In genomic region chr1:99465176-99465900, GRCh38 we compare ENCODE assay signal across 1 cellular context.
TF ChIP-seq lines count a peak whose summit lies in the region.

No MANE protein-coding gene starts in this region.

TF ChIP-seq in SK-N-SH treated with all-trans-retinoic acid at 6 μM for 48 hours, 23 proteins besides CTCF, POLR2A, EP300 and RAD21 (continued from another document):
- TF ChIP-seq POU6F1 (CRISPR knock-in tag; IDR thresholded peaks at IDR 0.05; ENCODE audit: borderline replicate concordance, low read depth) (no peak), ZNF8 (CRISPR knock-in tag; IDR thresholded peaks at IDR 0.05) (no peak), TSHZ2 (CRISPR knock-in tag; IDR thresholded peaks at IDR 0.05) (peak; percentile 79; the same call in 1 of the 2 replicates), ZFP30 (CRISPR knock-in tag; IDR thresholded peaks at IDR 0.05) (no peak), ISL1 (CRISPR knock-in tag; IDR thresholded peaks at IDR 0.05) (peak; percentile 89), ESRRG (CRISPR knock-in tag; IDR thresholded peaks at IDR 0.05) (no peak), SNAI2 (CRISPR knock-in tag; IDR thresholded peaks at IDR 0.05) (no peak)
- TF ChIP-seq, protein P1, sequence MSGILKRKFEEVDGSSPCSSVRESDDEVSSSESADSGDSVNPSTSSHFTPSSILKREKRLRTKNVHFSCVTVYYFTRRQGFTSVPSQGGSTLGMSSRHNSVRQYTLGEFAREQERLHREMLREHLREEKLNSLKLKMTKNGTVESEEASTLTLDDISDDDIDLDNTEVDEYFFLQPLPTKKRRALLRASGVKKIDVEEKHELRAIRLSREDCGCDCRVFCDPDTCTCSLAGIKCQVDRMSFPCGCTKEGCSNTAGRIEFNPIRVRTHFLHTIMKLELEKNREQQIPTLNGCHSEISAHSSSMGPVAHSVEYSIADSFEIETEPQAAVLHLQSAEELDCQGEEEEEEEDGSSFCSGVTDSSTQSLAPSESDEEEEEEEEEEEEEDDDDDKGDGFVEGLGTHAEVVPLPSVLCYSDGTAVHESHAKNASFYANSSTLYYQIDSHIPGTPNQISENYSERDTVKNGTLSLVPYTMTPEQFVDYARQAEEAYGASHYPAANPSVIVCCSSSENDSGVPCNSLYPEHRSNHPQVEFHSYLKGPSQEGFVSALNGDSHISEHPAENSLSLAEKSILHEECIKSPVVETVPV (CRISPR knock-in tag; IDR thresholded peaks at IDR 0.05) = no peak
